In the genomic region with DNA sequence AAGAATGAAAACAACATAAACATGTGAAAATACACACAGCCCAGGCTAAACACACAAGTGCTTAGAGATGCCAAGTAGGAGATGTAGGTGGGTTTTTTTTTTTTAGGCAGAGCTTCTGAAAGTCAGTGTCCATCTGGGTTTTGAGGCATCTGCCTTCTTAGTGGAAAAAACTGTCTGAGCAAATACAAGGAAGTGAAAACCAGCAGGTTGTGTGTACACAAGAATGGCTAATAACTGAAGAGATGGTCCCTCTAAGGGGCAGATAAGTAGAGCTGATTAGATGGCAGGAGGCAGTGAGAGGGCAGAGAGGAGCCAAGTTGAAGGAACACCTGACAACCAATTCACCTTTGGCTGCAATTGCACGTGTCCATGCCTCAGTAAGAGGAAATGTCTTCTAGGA, we compare ENCODE assay signal across 20 cellular contexts. TPM values are rescaled to one million over a fixed set of nuclear protein-coding genes. Genes with fewer than 3 reads are reported as not detected.
"Had no signal": no experiment of that assay in that cellular context is flagged by ENCODE, and none has a peak within 500 bp of the region (broad histone marks: within the 10 kb centered on the region; RNA-seq: fewer than 3 reads in every experiment).

No MANE protein-coding gene starts in this region.

- H3K36me3 ChIP-seq: esophagus muscularis mucosa, left ventricle myocardium inferior, sigmoid colon, spleen, stomach, thoracic aorta had no signal

- H3K27ac ChIP-seq: esophagus muscularis mucosa, left ventricle myocardium inferior, parathyroid adenoma, sigmoid colon, spleen, stomach, thoracic aorta had no signal

- H3K9me3 ChIP-seq: esophagus muscularis mucosa, left ventricle myocardium inferior, sigmoid colon, spleen, stomach, thoracic aorta had no signal

- H3K27me3 ChIP-seq: esophagus muscularis mucosa, sigmoid colon, stomach had no signal

- ATAC-seq: activated CD8-positive, alpha-beta T cell treated with anti-CD3 and anti-CD28 coated beads, Interleukin-2, amount 10 ng/mL, durations not matched to agents 7 days and 5 days; activated naive CD4-positive, alpha-beta T cell treated with anti-CD3 and anti-CD28 coated beads, Interleukin-2, amount 50 U/mL, for 72 hours; naive thymus-derived CD8-positive, alpha-beta T cell had no signal

- H3K4me3 ChIP-seq: esophagus muscularis mucosa, left ventricle myocardium inferior, sigmoid colon, spleen, stomach, thoracic aorta had no signal

- H3K4me1 ChIP-seq: parathyroid adenoma, sigmoid colon had no signal

- DNase-seq: activated B cell treated with CpG ODN at 0.5 μM for 24 hours; activated CD4-positive, alpha-beta T cell treated with anti-CD3 and anti-CD28 coated beads, Interleukin-2, amount 10 ng/mL, durations not matched to agents 24 days and 14 days; activated CD8-positive, alpha-beta memory T cell treated with anti-CD3 and anti-CD28 coated beads, Interleukin-2, amount 50 U/mL, for 4 hours; activated CD8-positive, alpha-beta T cell treated with anti-CD3 and anti-CD28 coated beads, Interleukin-2, amount 10 ng/mL, durations not matched to agents 7 days and 5 days; activated gamma-delta T cell; activated T-cell treated with anti-CD3 and anti-CD28 coated beads, Interleukin-2, amount 50 U/mL, for 48 hours; amniotic stem cell; caudate nucleus; hippocampal formation; left ventricle myocardium inferior; mesenchymal stem cell; naive thymus-derived CD8-positive, alpha-beta T cell; sigmoid colon; spleen; stomach had no signal

RNA-seq across cellular contexts. Expression of a gene that starts 34.9 kb away (rescaled TPM):
- total RNA-seq: activated CD8-positive, alpha-beta T cell treated with anti-CD3 and anti-CD28 coated beads, Interleukin-2, amount 10 ng/mL, durations not matched to agents 7 days and 5 days; kidney epithelial cell; naive thymus-derived CD8-positive, alpha-beta T cell had no signal
- polyA plus RNA-seq: naive thymus-derived CD8-positive, alpha-beta T cell had no signal

RNA-seq across cellular contexts. Expression of a gene that starts 38.0 kb away (rescaled TPM):
- total RNA-seq: activated B cell treated with CpG ODN at 0.5 μM for 24 hours; activated CD4-positive, alpha-beta T cell treated with anti-CD3 and anti-CD28 coated beads, Interleukin-2, amount 10 ng/mL, durations not matched to agents 24 days and 14 days; activated CD8-positive, alpha-beta T cell treated with anti-CD3 and anti-CD28 coated beads, Interleukin-2, amount 10 ng/mL, durations not matched to agents 7 days and 5 days; activated naive CD4-positive, alpha-beta T cell treated with anti-CD3 and anti-CD28 coated beads, Interleukin-2, amount 50 U/mL, for 72 hours; kidney epithelial cell; naive thymus-derived CD8-positive, alpha-beta T cell had no signal
- polyA plus RNA-seq: naive thymus-derived CD8-positive, alpha-beta T cell had no signal
